In the genomic region with DNA sequence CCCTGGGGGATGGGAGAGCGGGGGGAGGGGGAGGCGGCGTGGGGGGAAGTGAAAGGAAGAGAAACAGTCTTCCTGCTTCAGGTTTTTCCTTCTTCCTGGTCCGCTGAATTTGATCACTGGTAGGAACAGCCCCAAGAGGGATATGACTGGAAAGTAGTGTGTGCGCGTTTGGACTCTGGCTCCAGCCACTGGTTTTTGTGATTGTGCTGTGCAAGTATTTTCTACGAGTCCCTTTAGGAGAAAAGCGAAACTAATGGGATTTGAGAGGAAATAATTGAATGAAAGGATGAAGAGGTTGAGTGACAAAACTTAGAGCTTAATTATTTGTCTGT, we compare ENCODE assay signal across 9 cellular contexts. TPM values are rescaled to one million over a fixed set of nuclear protein-coding genes. Genes with fewer than 3 reads are reported as not detected.
DNase-seq lines count a peak whose midpoint lies in the region; ATAC-seq and TF ChIP-seq lines count a peak whose summit lies in the region.
"Had no signal": no experiment of that assay in that cellular context is flagged by ENCODE, and none has a peak within 500 bp of the region (broad histone marks: within the 10 kb centered on the region; RNA-seq: fewer than 3 reads in every experiment).

No MANE protein-coding gene starts in this region.

- H3K79me1 ChIP-seq in neuronal stem cell (ENCODE audit: low read depth, low read length), result no peaks in the 10 kb centered on the region

- no peak overlapping the region for H2BK12ac ChIP-seq in neuronal stem cell (ENCODE audit: low read length)

- no peak overlapping the region for H4K91ac ChIP-seq in neuronal stem cell (ENCODE audit: low read depth, low read length, poor library complexity)

- peak overlapping the region; percentile 80 to 94 for H3K4me3 Mint-ChIP-seq in CD14-positive monocyte

- H2BK15ac ChIP-seq in neuronal stem cell (ENCODE audit: low read length), result no peak overlapping the region

- no peak overlapping the region for H2AK5ac ChIP-seq in neuronal stem cell (ENCODE audit: low read depth, low read length)

- H3K36me3 ChIP-seq in neuronal stem cell (replicated peaks in 1 of 2; ENCODE audit: control insufficient read depth in 2 of 2, insufficient read depth in 2 of 2, low read length in 2 of 2), result no peaks in the 10 kb centered on the region

- peak overlapping the region; percentile 74 for H3K4me3 ChIP-seq in fibroblast of mammary gland (ENCODE audit: control insufficient read depth, low read depth, low read length)
- H3K4me3 ChIP-seq in neuronal stem cell (ENCODE audit: low read length in 2 of 2), result peak overlapping the region; percentile 55 to 95

- no peak overlapping the region for H4K8ac ChIP-seq in neuronal stem cell (ENCODE audit: low read depth, low read length)

- H2AFZ ChIP-seq in neuronal stem cell (ENCODE audit: low read length), result peak overlapping the region; percentile 90

- H3K9me3 Mint-ChIP-seq in CD14-positive monocyte, result peaks cover 2 to 21% (median 6%) of the 10 kb centered on the region in 7 donors
- H3K9me3 Mint-ChIP-seq: stimulated activated naive CD8-positive, alpha-beta T cell treated with anti-CD3 and anti-CD28 coated beads, Interleukin-15, Interleukin-2, amounts not matched to agents 100 ng/mL and 50 ng/mL, for 24 hours had no signal

- intact Hi-C loops in CD14-positive monocyte (cut with micrococcal nuclease), result no loop called here

- DNase-seq in CD14-positive monocyte (ENCODE audit: low spot score) (no peak), RPMI7951 (ENCODE audit: low read depth) (peak; percentile 42), fibroblast of mammary gland (ENCODE audit: low read depth) (peak; percentile 23), neuronal stem cell (ENCODE audit: low spot score) (no peak), T-helper 9 cell (no peak), HUDEP-2 (lab: John Stamatoyannopoulos, UW; ENCODE audit: unreplicated experiment in 76 of 76) (no peak), NCI-H1436 (lab: John Stamatoyannopoulos, UW) (no peak)

- H3K4ac ChIP-seq in neuronal stem cell (ENCODE audit: low read length), result no peak overlapping the region

- no peak for TF ChIP-seq CTCF in CD14-positive monocyte (IDR thresholded peaks at IDR 0.05)
- no peak for TF ChIP-seq CTCF in fibroblast of mammary gland (conservative IDR thresholded peaks at IDR 0.05; ENCODE audit: control insufficient read depth, insufficient read depth, low read depth, low read length)

- peak overlapping the region; percentile 56 for H3K4me2 ChIP-seq in neuronal stem cell (ENCODE audit: insufficient read depth, low read length, poor library complexity, severe bottlenecking)

- H3K4me1 Mint-ChIP-seq in CD14-positive monocyte, result peaks cover 13% of the 10 kb centered on the region

- H3K27ac Mint-ChIP-seq in CD14-positive monocyte, result no peak overlapping the region
- H3K27ac Mint-ChIP-seq: stimulated activated naive CD8-positive, alpha-beta T cell treated with anti-CD3 and anti-CD28 coated beads, Interleukin-15, Interleukin-2, amounts not matched to agents 100 ng/mL and 50 ng/mL, for 24 hours had no signal

- peaks cover 0 to 4% of the 10 kb centered on the region in 2 donors for H3K4me1 ChIP-seq in neuronal stem cell (ENCODE audit: control insufficient read depth in 2 of 2, insufficient read depth in 1 of 2, low read depth in 1 of 2, low read length in 2 of 2)

- H3K14ac ChIP-seq in neuronal stem cell (ENCODE audit: low read length), result no peak overlapping the region

- H2BK5ac ChIP-seq in neuronal stem cell (ENCODE audit: low read length), result no peak overlapping the region

- no peaks in the 10 kb centered on the region for H3K36me3 Mint-ChIP-seq in CD14-positive monocyte

- H3K23ac ChIP-seq in neuronal stem cell (ENCODE audit: low read depth, low read length, poor library complexity), result no peak overlapping the region

- H3K9me3 ChIP-seq in neuronal stem cell (replicated peaks in 1 of 2; ENCODE audit: control insufficient read depth in 2 of 2, insufficient read depth in 1 of 2, low read depth in 1 of 2, low read length in 2 of 2), result no peaks in the 10 kb centered on the region

- H3K9ac ChIP-seq in neuronal stem cell (ENCODE audit: low read depth, low read length, poor library complexity), result no peak overlapping the region

- no peak overlapping the region for H3K18ac ChIP-seq in neuronal stem cell (ENCODE audit: low read length)

- no CpG with 5 or more reads among the region's 8 CpGs for WGBS in neuronal stem cell (ENCODE audit: extremely low coverage in 2 of 2, insufficient read length in 2 of 2, insufficient replicate concordance in 1 of 2), 2 donors

- ATAC-seq in HG03432 (IDR thresholded peaks at IDR 0.05; ENCODE audit: unreplicated experiment), result no peak

- H3K27me3 Mint-ChIP-seq in CD14-positive monocyte (ENCODE audit: low read depth in 3 of 3), result peaks cover 19 to 34% (median 32%) of the 10 kb centered on the region in 3 donors

- no peak overlapping the region for H2BK120ac ChIP-seq in neuronal stem cell (ENCODE audit: low read depth, low read length)

- H3K27ac ChIP-seq in neuronal stem cell (replicated peaks; ENCODE audit: low read length), result no peak overlapping the region

- H3K27me3 ChIP-seq in neuronal stem cell (ENCODE audit: control insufficient read depth in 3 of 3, insufficient read depth in 3 of 3, low read depth in 1 of 3, low read length in 3 of 3), result no peaks in the 10 kb centered on the region

RNA-seq across cellular contexts. Expression of gene PRRG1, which starts 0.8 kb away (rescaled TPM):
- under 1 TPM; 0.04 to 0.14 TPM for polyA plus RNA-seq in CD14-positive monocyte
- total RNA-seq in RPMI7951 (2014; rRNA removed; shearing (Covaris generic)), result 11.9 and 12.6 TPM in 2 replicates
- polyA plus RNA-seq in neuronal stem cell (2013, experiment 1 of 2), result 3.4 TPM
- polyA plus RNA-seq in neuronal stem cell (2013, experiment 2 of 2), result 3.3 TPM

Comparison
In these comparisons a context has a peak if more than half of its experiments do, and no peak if none do; other contexts are left out.
1. DNase-seq: peak in RPMI7951 (single experiment) and fibroblast of mammary gland (single experiment); none in CD14-positive monocyte (single experiment), neuronal stem cell (single experiment), T-helper 9 cell (single experiment), HUDEP-2 (0 of 76) and NCI-H1436 (single experiment).